ENCODE assay signal across 2 cellular contexts in genomic region chr14:68263563-68264350, GRCh38.
TF ChIP-seq lines count a peak whose summit lies in the region.

No MANE protein-coding gene starts in this region.

TF ChIP-seq in liver, 16 proteins besides CTCF, POLR2A, EP300 and RAD21:
- TF ChIP-seq FOXA1 (IDR thresholded peaks at IDR 0.05) (no peak), ATF3 (IDR thresholded peaks at IDR 0.05) (no peak), NR2F2 (IDR thresholded peaks at IDR 0.05) (peak; percentile 50)

TF ChIP-seq in HepG2, 621 proteins besides CTCF, POLR2A, EP300 and RAD21:
- TF ChIP-seq HMGXB4 (CRISPR knock-in tag; IDR thresholded peaks at IDR 0.05; ENCODE audit: borderline replicate concordance in 1 of 2, low read depth in 1 of 2): no peak
- no peak for TF ChIP-seq EEA1 (CRISPR knock-in tag; IDR thresholded peaks at IDR 0.05; ENCODE audit: borderline replicate concordance)
- no peak for TF ChIP-seq ZNF407 (CRISPR knock-in tag; IDR thresholded peaks at IDR 0.05; ENCODE audit: not compliant biosample characterization)
- TF ChIP-seq, protein P1, sequence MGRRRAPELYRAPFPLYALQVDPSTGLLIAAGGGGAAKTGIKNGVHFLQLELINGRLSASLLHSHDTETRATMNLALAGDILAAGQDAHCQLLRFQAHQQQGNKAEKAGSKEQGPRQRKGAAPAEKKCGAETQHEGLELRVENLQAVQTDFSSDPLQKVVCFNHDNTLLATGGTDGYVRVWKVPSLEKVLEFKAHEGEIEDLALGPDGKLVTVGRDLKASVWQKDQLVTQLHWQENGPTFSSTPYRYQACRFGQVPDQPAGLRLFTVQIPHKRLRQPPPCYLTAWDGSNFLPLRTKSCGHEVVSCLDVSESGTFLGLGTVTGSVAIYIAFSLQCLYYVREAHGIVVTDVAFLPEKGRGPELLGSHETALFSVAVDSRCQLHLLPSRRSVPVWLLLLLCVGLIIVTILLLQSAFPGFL (CRISPR knock-in tag; IDR thresholded peaks at IDR 0.05): no peak
- TF ChIP-seq NONO (IDR thresholded peaks at IDR 0.05): no peak
- TF ChIP-seq NONO (CRISPR knock-in tag; conservative IDR thresholded peaks at IDR 0.05): no peak
- TF ChIP-seq KDM2A (CRISPR knock-in tag; IDR thresholded peaks at IDR 0.05; ENCODE audit: borderline replicate concordance, low read depth): no peak
- TF ChIP-seq ZNF639 (CRISPR knock-in tag; conservative IDR thresholded peaks at IDR 0.05): no peak
- TF ChIP-seq, protein P2, sequence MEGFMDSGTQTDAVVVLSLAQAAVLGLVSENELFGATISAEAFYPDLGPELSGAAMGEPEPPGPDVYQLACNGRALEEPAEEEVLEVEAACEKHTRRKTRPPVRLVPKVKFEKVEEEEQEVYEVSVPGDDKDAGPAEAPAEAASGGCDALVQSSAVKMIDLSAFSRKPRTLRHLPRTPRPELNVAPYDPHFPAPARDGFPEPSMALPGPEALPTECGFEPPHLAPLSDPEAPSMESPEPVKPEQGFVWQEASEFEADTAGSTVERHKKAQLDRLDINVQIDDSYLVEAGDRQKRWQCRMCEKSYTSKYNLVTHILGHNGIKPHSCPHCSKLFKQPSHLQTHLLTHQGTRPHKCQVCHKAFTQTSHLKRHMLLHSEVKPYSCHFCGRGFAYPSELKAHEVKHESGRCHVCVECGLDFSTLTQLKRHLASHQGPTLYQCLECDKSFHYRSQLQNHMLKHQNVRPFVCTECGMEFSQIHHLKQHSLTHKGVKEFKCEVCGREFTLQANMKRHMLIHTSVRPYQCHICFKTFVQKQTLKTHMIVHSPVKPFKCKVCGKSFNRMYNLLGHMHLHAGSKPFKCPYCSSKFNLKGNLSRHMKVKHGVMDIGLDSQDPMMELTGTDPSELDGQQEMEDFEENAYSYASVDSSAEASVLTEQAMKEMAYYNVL (CRISPR knock-in tag; IDR thresholded peaks at IDR 0.05; ENCODE audit: borderline replicate concordance): no peak
- TF ChIP-seq DMAP1 (CRISPR knock-in tag; IDR thresholded peaks at IDR 0.05): no peak
- TF ChIP-seq ZNF510 (CRISPR knock-in tag; IDR thresholded peaks at IDR 0.05; ENCODE audit: low read depth): no peak
- no peak for TF ChIP-seq ARHGAP35 (CRISPR knock-in tag; IDR thresholded peaks at IDR 0.05; ENCODE audit: borderline replicate concordance)
- no peak for TF ChIP-seq NFIB (CRISPR knock-in tag; IDR thresholded peaks at IDR 0.05; ENCODE audit: borderline replicate concordance)
- TF ChIP-seq SP2 (CRISPR knock-in tag; IDR thresholded peaks at IDR 0.05): no peak
- TF ChIP-seq ZEB1 (IDR thresholded peaks at IDR 0.05; ENCODE audit: insufficient replicate concordance, low read depth): no peak
- no peak for TF ChIP-seq DZIP1 (CRISPR knock-in tag; IDR thresholded peaks at IDR 0.05)
- TF ChIP-seq, protein P3, sequence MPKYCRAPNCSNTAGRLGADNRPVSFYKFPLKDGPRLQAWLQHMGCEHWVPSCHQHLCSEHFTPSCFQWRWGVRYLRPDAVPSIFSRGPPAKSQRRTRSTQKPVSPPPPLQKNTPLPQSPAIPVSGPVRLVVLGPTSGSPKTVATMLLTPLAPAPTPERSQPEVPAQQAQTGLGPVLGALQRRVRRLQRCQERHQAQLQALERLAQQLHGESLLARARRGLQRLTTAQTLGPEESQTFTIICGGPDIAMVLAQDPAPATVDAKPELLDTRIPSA (CRISPR knock-in tag; IDR thresholded peaks at IDR 0.05; ENCODE audit: borderline replicate concordance): no peak
- no peak for TF ChIP-seq IRF1 (CRISPR knock-in tag; IDR thresholded peaks at IDR 0.05; ENCODE audit: low read depth)
- TF ChIP-seq KAT8 (CRISPR knock-in tag; IDR thresholded peaks at IDR 0.05): no peak
- no peak for TF ChIP-seq CEBPB (IDR thresholded peaks at IDR 0.05; ENCODE audit: borderline replicate concordance, low read depth, low read length)
- no peak for TF ChIP-seq DNMT1 (CRISPR knock-in tag; IDR thresholded peaks at IDR 0.05)
